ENCODE assay signal across 8 cellular contexts in genomic region chr6:116615937-116616756, GRCh38. TPM values are rescaled to one million over a fixed set of nuclear protein-coding genes. Genes with fewer than 3 reads are reported as not detected.
DNase-seq lines count a peak whose midpoint lies in the region; ATAC-seq and TF ChIP-seq lines count a peak whose summit lies in the region.

TSS of gene RSPH4A (plus strand) at chr6:116616479. CDS start at chr6:116616624, 145 bp downstream.

- no peaks in the 10 kb centered on the region for H4K20me1 ChIP-seq in neural cell (ENCODE audit: insufficient read depth)

- TF ChIP-seq EP300 in neural cell (conservative IDR thresholded peaks at IDR 0.05; ENCODE audit: poor library complexity, severe bottlenecking) (peak; percentile 46), stomach (IDR thresholded peaks at IDR 0.05) (no peak)

- H3K4me3 ChIP-seq in RWPE2 (ENCODE audit: severe bottlenecking) (peak within 1 kb of the TSS; percentile 33), neural cell (ENCODE audit: low read length) (peak within 1 kb of the TSS; percentile 70), stomach (peak within 1 kb of the TSS; percentile 51 to 61 (median 60))

- no peaks in the 10 kb centered on the region for H3K9me3 ChIP-seq in RWPE2 (ENCODE audit: severe bottlenecking)
- no peaks in the 10 kb centered on the region for H3K9me3 ChIP-seq in neural cell (ENCODE audit: low read length)
- H3K9me3 ChIP-seq in stomach: no peaks in the 10 kb centered on the region

- no peaks in the 10 kb centered on the region for H3K79me2 ChIP-seq in neural cell (replicated peaks; ENCODE audit: insufficient read depth, low read length)

- ATAC-seq in RWPE2 (ENCODE audit: low read depth): peak; percentile 99
- ATAC-seq in foreskin keratinocyte: peak; percentile 98

- peaks cover 4% of the 10 kb centered on the region for H3K4me1 ChIP-seq in RWPE2 (ENCODE audit: insufficient read depth, poor library complexity, severe bottlenecking)
- peaks cover 5% of the 10 kb centered on the region for H3K4me1 ChIP-seq in foreskin keratinocyte
- H3K4me1 ChIP-seq in stomach: peaks cover 6 to 17% (median 11%) of the 10 kb centered on the region in 4 donors

- TF ChIP-seq CTCF in RWPE2 (IDR thresholded peaks at IDR 0.05; ENCODE audit: poor library complexity, severe bottlenecking) (peak; percentile 32), foreskin keratinocyte (conservative IDR thresholded peaks at IDR 0.05) (peak; percentile 44), neural cell (IDR thresholded peaks at IDR 0.05; ENCODE audit: poor library complexity, severe bottlenecking) (peak; percentile 65), stomach (IDR thresholded peaks at IDR 0.05) (no peak)

- H3K4me2 ChIP-seq in neural cell (ENCODE audit: low read length): peak within 1 kb of the TSS; percentile 75

- no peak within 1 kb of the TSS for H3K27ac ChIP-seq in RWPE2 (ENCODE audit: poor library complexity, severe bottlenecking)
- no peak within 1 kb of the TSS for H3K27ac ChIP-seq in foreskin keratinocyte
- H3K27ac ChIP-seq in neural cell (ENCODE audit: low read length): peak within 1 kb of the TSS; percentile 91
- peak within 1 kb of the TSS in 4 of 5 donors; percentile 0 to 56 (median 38) for H3K27ac ChIP-seq in stomach

- peak; percentile 58 for TF ChIP-seq RAD21 in neural cell (conservative IDR thresholded peaks at IDR 0.05)

- 0 to 1% (median 0%) methylated on average over 24 to 30 of the region's 30 CpGs for WGBS in stomach, 5 donors

- intact Hi-C loops in stomach (cut with DNase I; ENCODE audit: low total_unique reads): no loop called here

- no peaks in the 10 kb centered on the region for H3F3A ChIP-seq in neural cell (ENCODE audit: insufficient read depth, low read length, poor library complexity, severe bottlenecking)

- no peak for TF ChIP-seq POLR2A in stomach (IDR thresholded peaks at IDR 0.05)

- H3K27me3 ChIP-seq in RWPE2 (ENCODE audit: insufficient read depth, poor library complexity, severe bottlenecking) (no peaks in the 10 kb centered on the region), foreskin keratinocyte (peaks cover 7% of the 10 kb centered on the region), neural cell (ENCODE audit: insufficient read depth, low read depth, low read length) (no peaks in the 10 kb centered on the region), stomach (no peaks in the 10 kb centered on the region)

- H3K9me2 ChIP-seq in neural cell (ENCODE audit: insufficient read depth, low read length): no peaks in the 10 kb centered on the region

- DNase-seq in DMS79 treated with DMSO at 0.1 percent for 48 hours (lab: John Stamatoyannopoulos, UW) (peak; percentile 98), H4 (ENCODE audit: low spot score) (peak; percentile 86), LHCN-M2 (ENCODE audit: low read depth) (peak; percentile 95), RWPE2 (ENCODE audit: low spot score) (peak; percentile 90), foreskin keratinocyte (peak; percentile 85 to 93), stomach (peak; percentile 90)
- peak; percentile 83 for DNase-seq in activated effector memory CD4-positive, alpha-beta T cell treated with anti-CD3 and anti-CD28 coated beads, Interleukin-2, amount 50 U/mL, for 16 hours

- no peaks in the 10 kb centered on the region for H3K36me3 ChIP-seq in RWPE2 (ENCODE audit: low read depth)
- no peaks in the 10 kb centered on the region for H3K36me3 ChIP-seq in neural cell (ENCODE audit: insufficient read depth, low read length)
- H3K36me3 ChIP-seq in stomach: no peaks in the 10 kb centered on the region

- peak within 1 kb of the TSS; percentile 96 for H2AFZ ChIP-seq in neural cell (ENCODE audit: low read depth, low read length)

- peak within 1 kb of the TSS; percentile 79 for H3K9ac ChIP-seq in neural cell (ENCODE audit: low read length)

TF ChIP-seq in neural cell, 6 proteins besides CTCF, POLR2A, EP300 and RAD21:
- TF ChIP-seq REST (IDR thresholded peaks at IDR 0.05; ENCODE audit: borderline replicate concordance) (peak; percentile 69), SMC3 (conservative IDR thresholded peaks at IDR 0.05; ENCODE audit: poor library complexity) (peak; percentile 58), MXI1 (conservative IDR thresholded peaks at IDR 0.05; ENCODE audit: poor library complexity, severe bottlenecking) (peak; percentile 87), POLR2AphosphoS5 (IDR thresholded peaks at IDR 0.05) (peak; percentile 95), EZH2 (IDR thresholded peaks at IDR 0.05; ENCODE audit: borderline replicate concordance, insufficient read depth, low read length, poor library complexity, severe bottlenecking) (no peak), TAF1 (IDR thresholded peaks at IDR 0.05; ENCODE audit: low read depth) (peak; percentile 80)

RNA-seq across cellular contexts. Expression of gene RSPH4A, which starts in this region (rescaled TPM):
- total RNA-seq in H4 (2014; rRNA removed; shearing (Covaris generic)): 0.06 and 0.27 TPM in 2 replicates
- total RNA-seq in LHCN-M2 (2014; rRNA removed): 0.26 and 0.57 TPM in 2 replicates
- 0.17 TPM for polyA plus RNA-seq in LHCN-M2 (2012)
- 0.10 and 0.14 TPM in 2 replicates for total RNA-seq in foreskin keratinocyte
- polyA plus RNA-seq in foreskin keratinocyte: 0.04 TPM in 2 replicates
- 10.2 and 11.0 TPM in 2 replicates for polyA plus RNA-seq in neural cell
- polyA minus RNA-seq in neural cell: 9.7 and 10.0 TPM in 2 replicates
- total RNA-seq in stomach: 1 to 10 TPM in 2 of 5 donors, under 1 TPM in 1, not detected in 2; under 0.01 to 5.3 (median 1.7) TPM
- polyA plus RNA-seq in stomach: under 1 TPM; 0.18 to 0.31 (median 0.19) TPM

Comparison
In these comparisons a context has a peak if more than half of its experiments do, and no peak if none do; other contexts are left out.
1. Peak in DNase-seq in H4; RNA of the gene not detected or under 1 TPM.
2. Peak in DNase-seq in LHCN-M2; RNA of the gene not detected or under 1 TPM.
3. Peak in DNase-seq and ATAC-seq in foreskin keratinocyte; RNA of the gene not detected or under 1 TPM.
4. H3K27ac ChIP-seq: peak in neural cell (single experiment) and stomach (4 of 5); none in RWPE2 (single experiment) and foreskin keratinocyte (single experiment).
5. CTCF ChIP-seq: peak in RWPE2 (single experiment), foreskin keratinocyte (single experiment) and neural cell (single experiment); none in stomach (0 of 7).
6. Peak in every context shown above with its lines, with median percentiles within 50 percentile points of each other: DNase-seq and H3K4me3 ChIP-seq.